In genomic region chr2:73859721-73860586, GRCh38 we compare ENCODE assay signal across 10 cellular contexts. TPM values are rescaled to one million over a fixed set of nuclear protein-coding genes. Genes with fewer than 3 reads are reported as not detected.
DNase-seq lines count a peak whose midpoint lies in the region; ATAC-seq, FAIRE-seq and TF ChIP-seq lines count a peak whose summit lies in the region.
"Had no signal": no experiment of that assay in that cellular context is flagged by ENCODE, and none has a peak within 500 bp of the region (broad histone marks: within the 10 kb centered on the region; RNA-seq: fewer than 3 reads in every experiment).

No MANE protein-coding gene starts in this region.

- WGBS in right cardiac atrium, result 92% methylated on average over 6 of the region's 6 CpGs

- H3K36me3 Mint-ChIP-seq in activated T-helper 17 cell treated with anti-CD3 and anti-CD28 coated beads, Interleukin-2, amount 50 U/mL, for 72 hours (ENCODE audit: low read depth), result no peaks in the 10 kb centered on the region
- peaks cover 87% of the 10 kb centered on the region for H3K36me3 Mint-ChIP-seq in CD8-positive, alpha-beta T cell

- peaks cover 40% of the 10 kb centered on the region for H3K4me1 Mint-ChIP-seq in activated T-helper 17 cell treated with anti-CD3 and anti-CD28 coated beads, Interleukin-2, amount 50 U/mL, for 72 hours
- H3K4me1 Mint-ChIP-seq in CD8-positive, alpha-beta T cell (ENCODE audit: low read depth), result no peaks in the 10 kb centered on the region

- POLR2A ChIA-PET in CD8-positive, alpha-beta T cell (lab: Charles Lee), result no interaction called here

- H3K36me3 ChIP-seq in kidney epithelial cell (ENCODE audit: control insufficient read depth, insufficient read depth, low read length), result peaks cover 2% of the 10 kb centered on the region
- peaks cover 36% of the 10 kb centered on the region for H3K36me3 ChIP-seq in CD8-positive, alpha-beta T cell (ENCODE audit: insufficient read depth, low read length)

- no peak overlapping the region for H3K27ac ChIP-seq in right cardiac atrium (ENCODE audit: low read length)
- no peak overlapping the region for H3K27ac ChIP-seq in CD8-positive, alpha-beta T cell (ENCODE audit: low read depth, low read length)
- H3K27ac ChIP-seq: spleen, VCaP had no signal

- H3K27ac Mint-ChIP-seq in activated T-helper 17 cell treated with anti-CD3 and anti-CD28 coated beads, Interleukin-2, amount 50 U/mL, for 72 hours, result peak overlapping the region; percentile 64
- H3K27ac Mint-ChIP-seq in CD8-positive, alpha-beta T cell, result no peak overlapping the region

- CTCF ChIA-PET in CD8-positive, alpha-beta T cell (lab: Charles Lee), result interaction anchor here (1.0 kb wide), 2 partner anchors 19 to 36 kb away, joined by 3 read pairs; no protein-coding TSS in a partner anchor

- no peaks in the 10 kb centered on the region for H3K9me3 Mint-ChIP-seq in activated T-helper 17 cell treated with anti-CD3 and anti-CD28 coated beads, Interleukin-2, amount 50 U/mL, for 72 hours
- H3K9me3 Mint-ChIP-seq in CD8-positive, alpha-beta T cell, result no peaks in the 10 kb centered on the region

- H3K9me3 ChIP-seq in right cardiac atrium (ENCODE audit: control insufficient read depth, low read length), result no peaks in the 10 kb centered on the region
- H3K9me3 ChIP-seq in CD8-positive, alpha-beta T cell (ENCODE audit: low read length), result no peaks in the 10 kb centered on the region
- H3K9me3 ChIP-seq: spleen had no signal

- H3K4me3 Mint-ChIP-seq in activated T-helper 17 cell treated with anti-CD3 and anti-CD28 coated beads, Interleukin-2, amount 50 U/mL, for 72 hours, result peak overlapping the region; percentile 39
- no peak overlapping the region for H3K4me3 Mint-ChIP-seq in CD8-positive, alpha-beta T cell

- peaks cover 1% of the 10 kb centered on the region for H3K4me1 ChIP-seq in right cardiac atrium (ENCODE audit: control insufficient read depth, insufficient read depth, low read length)
- no peaks in the 10 kb centered on the region for H3K4me1 ChIP-seq in CD8-positive, alpha-beta T cell (ENCODE audit: insufficient read depth, low read length)
- H3K4me1 ChIP-seq: spleen had no signal

- intact Hi-C loops in right cardiac atrium (cut with DNase I), result no loop called here
- intact Hi-C loops in CD8-positive, alpha-beta T cell (cut with DNase I, micrococcal nuclease), result no loop called here

- H3K4me3 ChIP-seq in kidney epithelial cell (ENCODE audit: low read depth, low read length) (no peak overlapping the region), right cardiac atrium (ENCODE audit: low read length) (no peak overlapping the region)
- H3K4me3 ChIP-seq in CD8-positive, alpha-beta T cell (ENCODE audit: low read depth, low read length), result no peak overlapping the region
- H3K4me3 ChIP-seq: spleen had no signal

- no peaks in the 10 kb centered on the region for H3K27me3 Mint-ChIP-seq in activated T-helper 17 cell treated with anti-CD3 and anti-CD28 coated beads, Interleukin-2, amount 50 U/mL, for 72 hours
- H3K27me3 Mint-ChIP-seq in CD8-positive, alpha-beta T cell (ENCODE audit: low read depth), result no peaks in the 10 kb centered on the region

- ATAC-seq in activated T-helper 17 cell treated with anti-CD3 and anti-CD28 coated beads, Interleukin-2, amount 50 U/mL, for 72 hours (replicated peaks), result peak; percentile 94
- ATAC-seq in HG03457 (IDR thresholded peaks at IDR 0.05; ENCODE audit: unreplicated experiment) (no peak), right cardiac atrium (no peak)
- ATAC-seq in CD8-positive, alpha-beta T cell, result no peak

- no peak for TF ChIP-seq CTCF in kidney epithelial cell (IDR thresholded peaks at IDR 0.05; ENCODE audit: insufficient read depth, low read length, poor library complexity, severe bottlenecking)
- TF ChIP-seq CTCF in CD8-positive, alpha-beta T cell (IDR thresholded peaks at IDR 0.05), result no peak

- DNase-seq in HS-5 (ENCODE audit: low read depth) (peak; percentile 75), kidney epithelial cell (ENCODE audit: low read depth) (peak; percentile 31), right cardiac atrium (no peak), activated gamma-delta T cell treated with Interleukin-2 at 50 U/mL for 16 hours (no peak)
- no peak for DNase-seq in CD8-positive, alpha-beta T cell
- DNase-seq: spleen had no signal

- FAIRE-seq in A204.1 (lab: Jason Lieb, UNC), result peak; percentile 81

- no peaks in the 10 kb centered on the region for H3K27me3 ChIP-seq in kidney epithelial cell (ENCODE audit: control insufficient read depth, insufficient read depth, low read length)
- H3K27me3 ChIP-seq in right cardiac atrium (ENCODE audit: control insufficient read depth, insufficient read depth), result no peaks in the 10 kb centered on the region
- H3K27me3 ChIP-seq in CD8-positive, alpha-beta T cell (ENCODE audit: insufficient read depth, low read length), result no peaks in the 10 kb centered on the region
- H3K27me3 ChIP-seq: spleen had no signal

RNA-seq across cellular contexts. Expression of gene STAMBP, which starts 31.2 kb away (rescaled TPM):
- total RNA-seq in activated T-helper 17 cell treated with anti-CD3 and anti-CD28 coated beads, Interleukin-2, amount 50 U/mL, for 72 hours, result 100 to 1,000 TPM in 1 of 2 donors, 10 to 100 TPM in 1; 59.5 to 152 TPM
- 34.0 and 42.5 TPM in 2 replicates for total RNA-seq in kidney epithelial cell
- total RNA-seq in right cardiac atrium, result 10 to 100 TPM; 33.6 to 48.0 (median 41.3) TPM
- 36.0 TPM for polyA plus RNA-seq in right cardiac atrium
- 1 to 10 TPM; 8.6 to 9.2 TPM for total RNA-seq in CD8-positive, alpha-beta T cell

RNA-seq across cellular contexts. Expression of gene ACTG2, which starts 32.9 kb away (rescaled TPM):
- not detected for total RNA-seq in activated T-helper 17 cell treated with anti-CD3 and anti-CD28 coated beads, Interleukin-2, amount 50 U/mL, for 72 hours
- total RNA-seq in kidney epithelial cell (0.27 and 2.1 TPM in 2 replicates), right cardiac atrium (10 to 100 TPM in 1 of 4 donors, 1 to 10 TPM in 3; 1.4 to 26.4 (median 5.2) TPM)
- polyA plus RNA-seq in right cardiac atrium, result 33.6 TPM
- not detected for total RNA-seq in CD8-positive, alpha-beta T cell

Comparison
In these comparisons a context has a peak if more than half of its experiments do, and no peak if none do; other contexts are left out.
1. DNase-seq: peak in HS-5 (single experiment) and kidney epithelial cell (single experiment); none in right cardiac atrium (0 of 3), activated gamma-delta T cell treated with Interleukin-2 at 50 U/mL for 16 hours (single experiment) and CD8-positive, alpha-beta T cell (0 of 7).